In genomic region chr21:33369586-33369985, GRCh38 we compare ENCODE assay signal across 25 cellular contexts.
"Had no signal": no experiment of that assay in that cellular context is flagged by ENCODE, and none has a peak within 500 bp of the region (broad histone marks: within the 10 kb centered on the region; RNA-seq: fewer than 3 reads in every experiment).

No MANE protein-coding gene starts in this region.

- DNase-seq: activated CD4-positive, alpha-beta T cell treated with anti-CD3 and anti-CD28 coated beads for 1 hour; activated CD4-positive, alpha-beta T cell treated with anti-CD3 and anti-CD28 coated beads, Interleukin-2, amount 10 ng/mL, durations not matched to agents 24 days and 14 days; activated CD4-positive, alpha-beta T cell treated with anti-CD3 and anti-CD28 coated beads, Interleukin-2, amount 50 U/mL, for 48 hours; activated gamma-delta T cell; activated naive CD4-positive, alpha-beta T cell treated with anti-CD3 and anti-CD28 coated beads, Interleukin-2, amount 10 ng/mL, durations not matched to agents 7 days and 5 days; activated T-cell treated with anti-CD3 and anti-CD28 coated beads, Interleukin-2, amount 50 U/mL, for 1 hour; amniotic stem cell; body of pancreas; central memory CD4-positive, alpha-beta T cell; KG1; NCI-H1092; NCI-H1417 treated with DMSO at 0.1 percent for 48 hours; NCI-H1694; NCI-H2029; NCI-H2107; NCI-H2171 treated with DMSO at 0.1 percent for 48 hours; NCI-H345; NCI-H510A; NCI-H526 treated with DMSO at 0.1 percent for 48 hours; NCI-H82; SIG-M5; T-helper 17 cell; T-helper 9 cell had no signal

- H3K27me3 Mint-ChIP-seq: T-helper 17 cell had no signal

- H3K4me3 ChIP-seq: ascending aorta, body of pancreas had no signal

- H3K27ac Mint-ChIP-seq: activated CD4-positive, alpha-beta T cell treated with anti-CD3 and anti-CD28 coated beads, Interleukin-2, amount 10 ng/mL, durations not matched to agents 24 days and 14 days; activated naive CD4-positive, alpha-beta T cell treated with anti-CD3 and anti-CD28 coated beads, Interleukin-2, amount 10 ng/mL, durations not matched to agents 7 days and 5 days; T-helper 17 cell; WTC11 had no signal

- H3K27me3 ChIP-seq: ascending aorta, body of pancreas had no signal

- H3K4me1 ChIP-seq: body of pancreas had no signal

- H3K27ac ChIP-seq: ascending aorta, body of pancreas had no signal

- ATAC-seq: body of pancreas, T-helper 17 cell, WTC11 had no signal

- H3K4me1 Mint-ChIP-seq: T-helper 17 cell had no signal

- H3K4me3 Mint-ChIP-seq: activated CD4-positive, alpha-beta T cell treated with anti-CD3 and anti-CD28 coated beads, Interleukin-2, amount 10 ng/mL, durations not matched to agents 24 days and 14 days; activated naive CD4-positive, alpha-beta T cell treated with anti-CD3 and anti-CD28 coated beads, Interleukin-2, amount 10 ng/mL, durations not matched to agents 7 days and 5 days; T-helper 17 cell; WTC11 had no signal

- H3K36me3 ChIP-seq: ascending aorta had no signal
